1 cellular context compared by ENCODE assay signal in the genomic region with DNA sequence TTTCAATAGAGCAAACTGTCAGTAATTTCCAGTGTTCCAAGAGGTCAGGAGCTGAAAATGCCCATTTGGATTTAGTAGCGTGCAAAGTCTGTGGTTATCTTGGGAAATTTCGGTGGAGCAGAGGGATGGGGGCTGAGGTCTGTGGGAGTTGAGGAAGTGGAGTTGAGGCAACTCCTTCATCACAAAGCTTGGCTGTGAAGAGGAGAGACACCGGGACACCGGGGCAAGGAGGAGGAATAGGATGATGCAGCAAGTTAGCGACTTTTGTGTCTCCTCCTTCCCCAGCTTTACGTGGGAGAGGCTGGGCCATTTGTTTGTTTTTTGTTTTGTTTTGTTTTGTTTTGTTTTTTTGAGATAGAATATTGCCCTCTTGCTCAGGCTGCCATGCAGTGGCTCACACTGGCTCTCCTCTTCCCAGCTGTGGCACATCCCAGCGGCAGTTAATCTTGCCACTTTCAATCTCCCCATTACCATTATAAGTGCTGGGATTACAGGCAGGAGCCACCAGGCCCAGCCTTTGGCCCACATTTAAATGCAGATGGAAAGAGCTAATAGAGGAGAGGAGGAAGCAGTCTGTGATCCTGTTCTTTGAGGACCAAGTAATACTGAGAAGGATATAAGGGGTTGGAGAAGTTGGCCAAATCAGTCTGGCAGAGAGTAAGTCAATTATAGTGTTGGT.
TF ChIP-seq lines count a peak whose summit lies in the region.

No MANE protein-coding gene starts in this region.

TF ChIP-seq in WTC11, 78 proteins besides CTCF, POLR2A, EP300 and RAD21 (continued from another document):
- TF ChIP-seq, protein P1, sequence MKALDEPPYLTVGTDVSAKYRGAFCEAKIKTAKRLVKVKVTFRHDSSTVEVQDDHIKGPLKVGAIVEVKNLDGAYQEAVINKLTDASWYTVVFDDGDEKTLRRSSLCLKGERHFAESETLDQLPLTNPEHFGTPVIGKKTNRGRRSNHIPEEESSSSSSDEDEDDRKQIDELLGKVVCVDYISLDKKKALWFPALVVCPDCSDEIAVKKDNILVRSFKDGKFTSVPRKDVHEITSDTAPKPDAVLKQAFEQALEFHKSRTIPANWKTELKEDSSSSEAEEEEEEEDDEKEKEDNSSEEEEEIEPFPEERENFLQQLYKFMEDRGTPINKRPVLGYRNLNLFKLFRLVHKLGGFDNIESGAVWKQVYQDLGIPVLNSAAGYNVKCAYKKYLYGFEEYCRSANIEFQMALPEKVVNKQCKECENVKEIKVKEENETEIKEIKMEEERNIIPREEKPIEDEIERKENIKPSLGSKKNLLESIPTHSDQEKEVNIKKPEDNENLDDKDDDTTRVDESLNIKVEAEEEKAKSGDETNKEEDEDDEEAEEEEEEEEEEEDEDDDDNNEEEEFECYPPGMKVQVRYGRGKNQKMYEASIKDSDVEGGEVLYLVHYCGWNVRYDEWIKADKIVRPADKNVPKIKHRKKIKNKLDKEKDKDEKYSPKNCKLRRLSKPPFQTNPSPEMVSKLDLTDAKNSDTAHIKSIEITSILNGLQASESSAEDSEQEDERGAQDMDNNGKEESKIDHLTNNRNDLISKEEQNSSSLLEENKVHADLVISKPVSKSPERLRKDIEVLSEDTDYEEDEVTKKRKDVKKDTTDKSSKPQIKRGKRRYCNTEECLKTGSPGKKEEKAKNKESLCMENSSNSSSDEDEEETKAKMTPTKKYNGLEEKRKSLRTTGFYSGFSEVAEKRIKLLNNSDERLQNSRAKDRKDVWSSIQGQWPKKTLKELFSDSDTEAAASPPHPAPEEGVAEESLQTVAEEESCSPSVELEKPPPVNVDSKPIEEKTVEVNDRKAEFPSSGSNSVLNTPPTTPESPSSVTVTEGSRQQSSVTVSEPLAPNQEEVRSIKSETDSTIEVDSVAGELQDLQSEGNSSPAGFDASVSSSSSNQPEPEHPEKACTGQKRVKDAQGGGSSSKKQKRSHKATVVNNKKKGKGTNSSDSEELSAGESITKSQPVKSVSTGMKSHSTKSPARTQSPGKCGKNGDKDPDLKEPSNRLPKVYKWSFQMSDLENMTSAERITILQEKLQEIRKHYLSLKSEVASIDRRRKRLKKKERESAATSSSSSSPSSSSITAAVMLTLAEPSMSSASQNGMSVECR (CRISPR knock-in tag; IDR thresholded peaks at IDR 0.05; ENCODE audit: borderline replicate concordance): no peak
- TF ChIP-seq, protein P2, sequence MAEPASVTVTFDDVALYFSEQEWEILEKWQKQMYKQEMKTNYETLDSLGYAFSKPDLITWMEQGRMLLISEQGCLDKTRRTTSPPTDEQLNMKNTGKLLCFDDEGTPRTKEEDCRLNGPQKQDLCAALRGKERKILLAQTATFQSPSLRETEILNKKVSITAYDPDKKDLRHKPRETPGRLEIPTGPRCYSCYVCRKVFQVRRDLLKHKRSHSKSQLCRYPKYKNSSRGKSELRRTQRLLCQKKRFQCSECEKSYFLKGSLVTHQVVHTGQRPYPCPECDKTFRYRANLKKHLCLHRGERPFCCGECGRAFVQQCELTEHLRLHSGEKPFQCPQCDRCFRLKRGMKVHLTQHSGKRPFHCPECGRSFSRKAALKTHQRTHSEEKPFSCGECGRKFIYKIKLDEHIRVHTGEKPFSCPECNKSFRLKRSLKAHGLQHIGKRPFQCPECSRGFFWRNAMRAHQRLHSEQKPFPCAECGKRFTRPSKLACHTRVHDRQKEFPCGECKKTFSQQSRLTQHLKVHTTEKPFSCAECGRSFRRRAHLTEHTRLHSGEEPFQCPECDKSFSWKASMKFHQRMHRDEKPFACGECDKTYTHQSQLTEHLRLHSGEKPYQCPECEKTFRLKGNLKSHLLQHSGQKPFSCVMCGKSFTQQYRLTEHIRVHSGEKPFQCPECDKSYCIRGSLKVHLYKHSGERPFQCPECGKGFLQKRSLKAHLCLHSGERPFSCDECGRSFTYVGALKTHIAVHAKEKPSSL (CRISPR knock-in tag; conservative IDR thresholded peaks at IDR 0.05): no peak
- TF ChIP-seq, protein P3, sequence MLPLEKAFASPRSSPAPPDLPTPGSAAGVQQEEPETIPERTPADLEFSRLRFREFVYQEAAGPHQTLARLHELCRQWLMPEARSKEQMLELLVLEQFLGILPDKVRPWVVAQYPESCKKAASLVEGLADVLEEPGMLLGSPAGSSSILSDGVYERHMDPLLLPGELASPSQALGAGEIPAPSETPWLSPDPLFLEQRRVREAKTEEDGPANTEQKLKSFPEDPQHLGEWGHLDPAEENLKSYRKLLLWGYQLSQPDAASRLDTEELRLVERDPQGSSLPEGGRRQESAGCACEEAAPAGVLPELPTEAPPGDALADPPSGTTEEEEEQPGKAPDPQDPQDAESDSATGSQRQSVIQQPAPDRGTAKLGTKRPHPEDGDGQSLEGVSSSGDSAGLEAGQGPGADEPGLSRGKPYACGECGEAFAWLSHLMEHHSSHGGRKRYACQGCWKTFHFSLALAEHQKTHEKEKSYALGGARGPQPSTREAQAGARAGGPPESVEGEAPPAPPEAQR (CRISPR knock-in tag; IDR thresholded peaks at IDR 0.05): no peak
- TF ChIP-seq, protein P4, sequence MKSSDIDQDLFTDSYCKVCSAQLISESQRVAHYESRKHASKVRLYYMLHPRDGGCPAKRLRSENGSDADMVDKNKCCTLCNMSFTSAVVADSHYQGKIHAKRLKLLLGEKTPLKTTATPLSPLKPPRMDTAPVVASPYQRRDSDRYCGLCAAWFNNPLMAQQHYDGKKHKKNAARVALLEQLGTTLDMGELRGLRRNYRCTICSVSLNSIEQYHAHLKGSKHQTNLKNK (CRISPR knock-in tag; IDR thresholded peaks at IDR 0.05): no peak
- TF ChIP-seq NR2C2 (CRISPR knock-in tag; IDR thresholded peaks at IDR 0.05) (no peak), ZNF121 (CRISPR knock-in tag; IDR thresholded peaks at IDR 0.05) (no peak)
- TF ChIP-seq, protein P5, sequence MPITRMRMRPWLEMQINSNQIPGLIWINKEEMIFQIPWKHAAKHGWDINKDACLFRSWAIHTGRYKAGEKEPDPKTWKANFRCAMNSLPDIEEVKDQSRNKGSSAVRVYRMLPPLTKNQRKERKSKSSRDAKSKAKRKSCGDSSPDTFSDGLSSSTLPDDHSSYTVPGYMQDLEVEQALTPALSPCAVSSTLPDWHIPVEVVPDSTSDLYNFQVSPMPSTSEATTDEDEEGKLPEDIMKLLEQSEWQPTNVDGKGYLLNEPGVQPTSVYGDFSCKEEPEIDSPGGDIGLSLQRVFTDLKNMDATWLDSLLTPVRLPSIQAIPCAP (CRISPR knock-in tag; IDR thresholded peaks at IDR 0.05): no peak
- TF ChIP-seq, protein P6, sequence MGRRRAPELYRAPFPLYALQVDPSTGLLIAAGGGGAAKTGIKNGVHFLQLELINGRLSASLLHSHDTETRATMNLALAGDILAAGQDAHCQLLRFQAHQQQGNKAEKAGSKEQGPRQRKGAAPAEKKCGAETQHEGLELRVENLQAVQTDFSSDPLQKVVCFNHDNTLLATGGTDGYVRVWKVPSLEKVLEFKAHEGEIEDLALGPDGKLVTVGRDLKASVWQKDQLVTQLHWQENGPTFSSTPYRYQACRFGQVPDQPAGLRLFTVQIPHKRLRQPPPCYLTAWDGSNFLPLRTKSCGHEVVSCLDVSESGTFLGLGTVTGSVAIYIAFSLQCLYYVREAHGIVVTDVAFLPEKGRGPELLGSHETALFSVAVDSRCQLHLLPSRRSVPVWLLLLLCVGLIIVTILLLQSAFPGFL (CRISPR knock-in tag; IDR thresholded peaks at IDR 0.05; ENCODE audit: borderline replicate concordance): no peak
